In genomic region chr3:20683912-20684311, GRCh38 we compare ENCODE assay signal across 15 cellular contexts.
DNase-seq lines count a peak whose midpoint lies in the region; ATAC-seq, FAIRE-seq and TF ChIP-seq lines count a peak whose summit lies in the region.
"Had no signal": no experiment of that assay in that cellular context is flagged by ENCODE, and none has a peak within 500 bp of the region (broad histone marks: within the 10 kb centered on the region; RNA-seq: fewer than 3 reads in every experiment).

No MANE protein-coding gene starts in this region.

- no peak for TF ChIP-seq RAD21 in IMR-90 (IDR thresholded peaks at IDR 0.05; ENCODE audit: low read length)

- no peak overlapping the region for H3K9ac ChIP-seq in IMR-90 (ENCODE audit: low read depth, low read length)
- H3K9ac ChIP-seq in endothelial cell of umbilical vein (replicated peaks; ENCODE audit: extremely low read depth, insufficient read depth, low read length): no peak overlapping the region

- BruUV-seq in IMR-90 (replicated peaks; lab: Mats Ljungman, UMichigan) (no TSS peak), endothelial cell of umbilical vein (replicated peaks; lab: Mats Ljungman, UMichigan) (no TSS peak)

- H4K8ac ChIP-seq in IMR-90 (ENCODE audit: low read depth in 2 of 2, low read length in 2 of 2): no peak overlapping the region

- no peak for TF ChIP-seq CTCF in AG09309 (IDR thresholded peaks at IDR 0.05; ENCODE audit: control insufficient read depth, insufficient read depth, low read depth, low read length, missing control alignments)
- TF ChIP-seq CTCF in IMR-90 (conservative IDR thresholded peaks at IDR 0.05; ENCODE audit: low read depth, low read length): no peak
- TF ChIP-seq CTCF in endothelial cell of umbilical vein (IDR thresholded peaks at IDR 0.05; ENCODE audit: extremely low read depth in 1 of 2, insufficient read depth in 1 of 2, low read depth in 1 of 2, low read length in 2 of 2): no peak
- TF ChIP-seq CTCF in BE2C (IDR thresholded peaks at IDR 0.05; ENCODE audit: low read depth, low read length): no peak

- in situ Hi-C loops in IMR-90 (cut with MboI; ENCODE audit: low sequenced_read_pairs): no loop called here

- no peak for ATAC-seq in IMR-90 (ENCODE audit: low read depth)
- no peak for ATAC-seq in HG02610 (IDR thresholded peaks at IDR 0.05; ENCODE audit: unreplicated experiment)
- no peak for ATAC-seq in HG03521 (IDR thresholded peaks at IDR 0.05; ENCODE audit: unreplicated experiment)
- ATAC-seq: activated naive CD8-positive, alpha-beta T cell treated with anti-CD3 and anti-CD28 coated beads, Interleukin-2, amount 50 U/mL, for 24 hours had no signal

- peak; percentile 53 for DNase-seq in AG09309 (ENCODE audit: low read depth)
- DNase-seq in IMR-90: peak; percentile 47
- peak; percentile 28 for DNase-seq in endothelial cell of umbilical vein (ENCODE audit: low read depth, low spot score)
- peak; percentile 24 for DNase-seq in myocyte (ENCODE audit: low read depth)
- DNase-seq in BE2C: no peak
- no peak for DNase-seq in NCI-H2196 treated with DMSO at 0.1 percent for 48 hours (lab: John Stamatoyannopoulos, UW; ENCODE audit: unreplicated experiment)
- DNase-seq: activated naive CD8-positive, alpha-beta T cell treated with anti-CD3 and anti-CD28 coated beads, Interleukin-2, amount 50 U/mL, for 24 hours; H7; hippocampal formation; NCI-H1092; NCI-H345; spleen had no signal

- intact Hi-C loops in IMR-90 (cut with micrococcal nuclease) (no loop called here), endothelial cell of umbilical vein (cut with micrococcal nuclease) (no loop called here)

- no peak overlapping the region for H2BK15ac ChIP-seq in IMR-90 (ENCODE audit: low read depth, low read length)

- H2AK9ac ChIP-seq in IMR-90 (replicated peaks; ENCODE audit: low read depth, low read length, poor library complexity): no peak overlapping the region

- CTCF ChIA-PET in IMR-90 (lab: Yijun Ruan, JAX): no interaction called here
- CTCF ChIA-PET in endothelial cell of umbilical vein (lab: Charles Lee): no interaction called here

- H4K20me1 ChIP-seq in IMR-90 (ENCODE audit: insufficient read depth, low read length) (no peaks in the 10 kb centered on the region), endothelial cell of umbilical vein (replicated peaks; ENCODE audit: control insufficient read depth, extremely low read depth, insufficient read depth, low read length) (no peaks in the 10 kb centered on the region)

- H3K4me3 ChIP-seq in AG09309 (ENCODE audit: control insufficient read depth, low read depth, low read length): no peak overlapping the region
- H3K4me3 ChIP-seq in IMR-90 (ENCODE audit: insufficient read depth, low read depth, low read length): no peak overlapping the region
- H3K4me3 ChIP-seq in endothelial cell of umbilical vein (replicated peaks in 1 of 3; ENCODE audit: insufficient read depth in 1 of 3, low read depth in 1 of 3, low read length in 3 of 3): no peak overlapping the region
- no peak overlapping the region for H3K4me3 ChIP-seq in BE2C (ENCODE audit: low read depth, low read length)
- H3K4me3 ChIP-seq: spleen had no signal

- POLR2A ChIA-PET in IMR-90 (lab: Charles Lee; ENCODE audit: unreplicated experiment): no interaction called here
- POLR2A ChIA-PET in endothelial cell of umbilical vein (lab: Charles Lee): no interaction called here

- no peak overlapping the region for H2AK5ac ChIP-seq in IMR-90 (ENCODE audit: low read depth, low read length)

- H3K4me1 ChIP-seq in IMR-90 (ENCODE audit: control insufficient read depth, insufficient read depth, low read length) (no peaks in the 10 kb centered on the region), endothelial cell of umbilical vein (ENCODE audit: control insufficient read depth, extremely low read depth, insufficient read depth, low read length) (no peaks in the 10 kb centered on the region), BE2C (no peaks in the 10 kb centered on the region)
- H3K4me1 ChIP-seq: spleen had no signal

- no peak for FAIRE-seq in endothelial cell of umbilical vein (lab: Jason Lieb, UNC)
- FAIRE-seq: GM12892 had no signal

- no peaks in the 10 kb centered on the region for H3K79me2 ChIP-seq in endothelial cell of umbilical vein (ENCODE audit: control insufficient read depth, insufficient read depth, low read length)

- no peak overlapping the region for H4K91ac ChIP-seq in IMR-90 (ENCODE audit: insufficient read depth, low read depth, low read length)

- H3K9me1 ChIP-seq in IMR-90 (ENCODE audit: insufficient read depth, low read length) (no peaks in the 10 kb centered on the region), endothelial cell of umbilical vein (replicated peaks; ENCODE audit: control insufficient read depth, extremely low read depth, insufficient read depth, low read length) (no peaks in the 10 kb centered on the region)

- peaks cover 2% of the 10 kb centered on the region; the same call in 1 of the 2 replicates for H3K9me3 ChIP-seq in IMR-90 (ENCODE audit: control insufficient read depth, insufficient read depth, low read length)
- no peaks in the 10 kb centered on the region for H3K9me3 ChIP-seq in endothelial cell of umbilical vein (replicated peaks; ENCODE audit: control insufficient read depth, insufficient read depth, low read length)
- H3K9me3 ChIP-seq in BE2C: no peaks in the 10 kb centered on the region

- H3K27me3 ChIP-seq in IMR-90 (ENCODE audit: control insufficient read depth, insufficient read depth, low read length): no peaks in the 10 kb centered on the region
- H3K27me3 ChIP-seq in endothelial cell of umbilical vein (ENCODE audit: control insufficient read depth in 2 of 2, insufficient read depth in 2 of 2, low read length in 2 of 2): no peaks in the 10 kb centered on the region
- no peaks in the 10 kb centered on the region for H3K27me3 ChIP-seq in BE2C
- H3K27me3 ChIP-seq: spleen had no signal

- no peak overlapping the region for H3K56ac ChIP-seq in IMR-90 (ENCODE audit: extremely low read depth, insufficient read depth, low read length)

- no peaks in the 10 kb centered on the region for H3K79me1 ChIP-seq in IMR-90 (ENCODE audit: low read depth in 1 of 2, low read length in 2 of 2)

- H2BK20ac ChIP-seq in IMR-90 (ENCODE audit: low read depth, low read length): no peak overlapping the region

- H2AFZ ChIP-seq in IMR-90 (replicated peaks; ENCODE audit: low read length, poor library complexity) (no peak overlapping the region), endothelial cell of umbilical vein (ENCODE audit: low read depth, low read length) (no peak overlapping the region)

- no CpG with 5 or more reads among the region's 3 CpGs for WGBS in IMR-90 (ENCODE audit: extremely low coverage in 2 of 2, insufficient read length in 1 of 2), 2 experiments

- H3K18ac ChIP-seq in IMR-90 (ENCODE audit: low read depth, low read length): no peak overlapping the region

- H3K36me3 ChIP-seq in IMR-90 (ENCODE audit: control insufficient read depth, insufficient read depth, low read length) (no peaks in the 10 kb centered on the region), endothelial cell of umbilical vein (ENCODE audit: control insufficient read depth in 2 of 2, extremely low read depth in 1 of 2, insufficient read depth in 2 of 2, low read length in 2 of 2) (no peaks in the 10 kb centered on the region), BE2C (no peaks in the 10 kb centered on the region)
- H3K36me3 ChIP-seq: spleen had no signal

- no peak overlapping the region for H3K23ac ChIP-seq in IMR-90 (ENCODE audit: low read depth, low read length)

- H3K4me2 ChIP-seq in IMR-90 (ENCODE audit: low read depth, low read length) (no peak overlapping the region), endothelial cell of umbilical vein (ENCODE audit: insufficient read depth, low read length) (no peak overlapping the region)

- dilution Hi-C loops in IMR-90 (cut with HindIII; ENCODE audit: low sequenced_read_pairs, unreplicated experiment) (no loop called here), endothelial cell of umbilical vein (cut with MboI; ENCODE audit: extremely low pct_ligation_motif_present, low sequenced_read_pairs) (no loop called here)

- no peak overlapping the region for H3K14ac ChIP-seq in IMR-90 (replicated peaks; ENCODE audit: low read depth, low read length)

- no peak overlapping the region for H4K5ac ChIP-seq in IMR-90 (ENCODE audit: low read depth, low read length)

- no peak overlapping the region for H2BK5ac ChIP-seq in IMR-90 (ENCODE audit: low read depth, low read length, poor library complexity, severe bottlenecking)

- H3K27ac ChIP-seq in IMR-90 (ENCODE audit: insufficient read depth, low read length): no peak overlapping the region
- H3K27ac ChIP-seq in endothelial cell of umbilical vein (ENCODE audit: insufficient read depth, low read depth, low read length): no peak overlapping the region
- H3K27ac ChIP-seq: spleen had no signal

- no peak for TF ChIP-seq POLR2A in IMR-90 (IDR thresholded peaks at IDR 0.05; ENCODE audit: low read depth, low read length)
- TF ChIP-seq POLR2A in endothelial cell of umbilical vein (IDR thresholded peaks at IDR 0.05; ENCODE audit: low read depth, low read length): no peak

- no peak overlapping the region for H3K4ac ChIP-seq in IMR-90 (ENCODE audit: low read depth, low read length)

- no peak overlapping the region for H2BK120ac ChIP-seq in IMR-90 (ENCODE audit: low read depth, low read length)

TF ChIP-seq in IMR-90, 13 proteins besides CTCF, POLR2A, EP300 and RAD21:
- no peak for TF ChIP-seq RCOR1 (IDR thresholded peaks at IDR 0.05; ENCODE audit: insufficient replicate concordance, low read length)

TF ChIP-seq in endothelial cell of umbilical vein, 7 proteins besides CTCF, POLR2A, EP300 and RAD21:
- TF ChIP-seq FOS (IDR thresholded peaks at IDR 0.05; ENCODE audit: borderline replicate concordance, insufficient read depth, low read length) (no peak), MYC (IDR thresholded peaks at IDR 0.05; ENCODE audit: low read depth, low read length) (no peak), EZH2 (IDR thresholded peaks at IDR 0.05; ENCODE audit: borderline replicate concordance, low read depth, low read length, severe bottlenecking) (no peak), GATA2 (IDR thresholded peaks at IDR 0.05; ENCODE audit: insufficient read depth, insufficient read length, low read depth, low read length) (no peak)
- TF ChIP-seq, protein P1, sequence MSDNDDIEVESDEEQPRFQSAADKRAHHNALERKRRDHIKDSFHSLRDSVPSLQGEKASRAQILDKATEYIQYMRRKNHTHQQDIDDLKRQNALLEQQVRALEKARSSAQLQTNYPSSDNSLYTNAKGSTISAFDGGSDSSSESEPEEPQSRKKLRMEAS (IDR thresholded peaks at IDR 0.05; ENCODE audit: insufficient read depth, insufficient read length): no peak

Comparison
In these comparisons a context has a peak if more than half of its experiments do, and no peak if none do; other contexts are left out.
1. DNase-seq: peak in AG09309 (single experiment), IMR-90 (single experiment), endothelial cell of umbilical vein (single experiment) and myocyte (single experiment); none in BE2C (single experiment) and NCI-H2196 treated with DMSO at 0.1 percent for 48 hours (single experiment).